In the genomic region with DNA sequence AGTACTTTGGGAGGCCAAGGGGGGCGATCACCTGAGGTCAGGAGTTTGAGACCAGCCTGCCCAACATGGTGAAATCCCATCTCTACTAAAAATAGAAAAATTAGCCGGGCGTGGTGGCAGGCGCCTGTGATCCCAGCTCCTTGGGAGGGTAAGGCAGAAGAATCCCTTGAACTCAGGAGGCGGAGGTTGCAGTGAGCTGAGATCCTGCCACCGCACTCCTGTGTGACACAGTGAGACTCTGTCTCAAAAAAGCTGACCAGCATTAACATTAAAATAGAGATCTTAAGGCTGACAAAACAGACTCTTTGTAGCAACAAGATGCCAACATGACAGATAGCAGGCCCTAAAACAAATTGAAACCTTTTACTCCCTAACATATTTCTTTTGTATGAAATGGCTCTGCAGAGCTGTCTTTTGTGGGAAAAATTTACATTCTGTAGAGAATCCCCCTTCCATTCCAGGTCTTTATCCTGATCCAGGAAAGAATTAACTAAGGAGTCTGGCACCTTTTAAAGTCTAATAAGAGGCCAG, we compare ENCODE assay signal across 23 cellular contexts.
"Had no signal": no experiment of that assay in that cellular context is flagged by ENCODE, and none has a peak within 500 bp of the region (broad histone marks: within the 10 kb centered on the region; RNA-seq: fewer than 3 reads in every experiment).

No MANE protein-coding gene starts in this region.

- H3K27ac Mint-ChIP-seq: dendritic cell treated with granulocyte-macrophage colony-stimulating factor and Interleukin-4, amounts not matched to agents 40 ng/mL and 50 ng/mL, for 4 days; mesothelial cell of epicardium; naive B cell; natural killer cell treated with Interleukin-12 subunit alpha and Interleukin-12 subunit beta and Interleukin-15 and Interleukin-18, amount 100 ng/mL, for 72 hours; neural progenitor cell; progenitor cell of endocrine pancreas; stimulated activated effector memory CD8-positive, alpha-beta T cell treated with anti-CD3 and anti-CD28 coated beads, Interleukin-12 subunit alpha, Interleukin-12 subunit beta, amount 100 ng/mL, for 72 hours; type B pancreatic cell had no signal

- DNase-seq: colonic mucosa; effector CD8-positive, alpha-beta T cell; erythroblast; esophagus squamous epithelium; kidney; left lung; mesenchymal stem cell; mucosa of descending colon; naive B cell; sigmoid colon; stimulated activated CD4-positive, alpha-beta T cell treated with anti-CD3 and anti-CD28 coated beads, Interleukin-2, amount 100 ng/mL, for 24 hours; stimulated activated CD4-positive, alpha-beta T cell treated with anti-CD3 and anti-CD28 coated beads, Interleukin-4, amount 100 ng/mL, for 24 hours; stimulated activated naive CD4-positive, alpha-beta T cell treated with Interleukin-2 at 50 U/mL for 16 hours; stomach; tibial artery had no signal

- ATAC-seq: left lung; mucosa of descending colon; natural killer cell treated with Interleukin-12 subunit alpha and Interleukin-12 subunit beta and Interleukin-15 and Interleukin-18, amount 100 ng/mL, for 72 hours; stimulated activated effector memory CD8-positive, alpha-beta T cell treated with anti-CD3 and anti-CD28 coated beads, Interleukin-12 subunit alpha, Interleukin-12 subunit beta, amount 100 ng/mL, for 72 hours had no signal

- H3K36me3 Mint-ChIP-seq: mesothelial cell of epicardium; natural killer cell treated with Interleukin-12 subunit alpha and Interleukin-12 subunit beta and Interleukin-15 and Interleukin-18, amount 100 ng/mL, for 72 hours; stimulated activated effector memory CD8-positive, alpha-beta T cell treated with anti-CD3 and anti-CD28 coated beads, Interleukin-12 subunit alpha, Interleukin-12 subunit beta, amount 100 ng/mL, for 72 hours had no signal

- H3K4me2 ChIP-seq: neural progenitor cell had no signal

- H2AFZ ChIP-seq: neural progenitor cell, parathyroid adenoma had no signal

- H3K4me3 Mint-ChIP-seq: dendritic cell treated with granulocyte-macrophage colony-stimulating factor and Interleukin-4, amounts not matched to agents 40 ng/mL and 50 ng/mL, for 4 days; mesothelial cell of epicardium; naive B cell; natural killer cell treated with Interleukin-12 subunit alpha and Interleukin-12 subunit beta and Interleukin-15 and Interleukin-18, amount 100 ng/mL, for 72 hours; neural progenitor cell; stimulated activated effector memory CD8-positive, alpha-beta T cell treated with anti-CD3 and anti-CD28 coated beads, Interleukin-12 subunit alpha, Interleukin-12 subunit beta, amount 100 ng/mL, for 72 hours; type B pancreatic cell had no signal

- H3K27me3 ChIP-seq: colonic mucosa, esophagus squamous epithelium, left lung, neural progenitor cell, sigmoid colon, stomach, tibial artery had no signal

- H3K9me3 ChIP-seq: colonic mucosa, esophagus squamous epithelium, left lung, mucosa of descending colon, sigmoid colon, stomach, tibial artery had no signal

- H3K27me3 Mint-ChIP-seq: dendritic cell treated with granulocyte-macrophage colony-stimulating factor and Interleukin-4, amounts not matched to agents 40 ng/mL and 50 ng/mL, for 4 days; naive B cell; natural killer cell treated with Interleukin-12 subunit alpha and Interleukin-12 subunit beta and Interleukin-15 and Interleukin-18, amount 100 ng/mL, for 72 hours; progenitor cell of endocrine pancreas; type B pancreatic cell had no signal

- H3K27ac ChIP-seq: colonic mucosa, esophagus squamous epithelium, left lung, neural progenitor cell, parathyroid adenoma, sigmoid colon, stomach, tibial artery had no signal

- H3K79me2 ChIP-seq: parathyroid adenoma had no signal

- H3K9ac ChIP-seq: neural progenitor cell, parathyroid adenoma had no signal

- H3K4me1 ChIP-seq: colonic mucosa, esophagus squamous epithelium, left lung, neural progenitor cell, parathyroid adenoma, sigmoid colon, tibial artery had no signal

- H3K4me1 Mint-ChIP-seq: mesothelial cell of epicardium; naive B cell; neural progenitor cell; stimulated activated effector memory CD8-positive, alpha-beta T cell treated with anti-CD3 and anti-CD28 coated beads, Interleukin-12 subunit alpha, Interleukin-12 subunit beta, amount 100 ng/mL, for 72 hours had no signal

- H3K9me3 Mint-ChIP-seq: dendritic cell treated with granulocyte-macrophage colony-stimulating factor and Interleukin-4, amounts not matched to agents 40 ng/mL and 50 ng/mL, for 4 days; mesothelial cell of epicardium; naive B cell; natural killer cell treated with Interleukin-12 subunit alpha and Interleukin-12 subunit beta and Interleukin-15 and Interleukin-18, amount 100 ng/mL, for 72 hours; neural progenitor cell; stimulated activated effector memory CD8-positive, alpha-beta T cell treated with anti-CD3 and anti-CD28 coated beads, Interleukin-12 subunit alpha, Interleukin-12 subunit beta, amount 100 ng/mL, for 72 hours; type B pancreatic cell had no signal
